In genomic region chr4:40846556-40846955, GRCh38 we compare ENCODE assay signal across 11 cellular contexts.
"Had no signal": no experiment of that assay in that cellular context is flagged by ENCODE, and none has a peak within 500 bp of the region (broad histone marks: within the 10 kb centered on the region; RNA-seq: fewer than 3 reads in every experiment).

No MANE protein-coding gene starts in this region.

- ATAC-seq: gastrocnemius medialis; psoas muscle; SK-N-SH treated with all-trans-retinoic acid at 6 μM for 48 hours; stimulated activated naive CD8-positive, alpha-beta T cell treated with anti-CD3 and anti-CD28 coated beads, Interleukin-15, Interleukin-2, amounts not matched to agents 100 U/mL and 50 U/mL, for 24 hours had no signal

- DNase-seq: activated T-cell treated with anti-CD3 and anti-CD28 coated beads, Interleukin-2, amount 50 U/mL, for 1 hour; gastrocnemius medialis; naive B cell; occipital lobe; psoas muscle; stimulated activated CD4-positive, alpha-beta T cell treated with anti-CD3 and anti-CD28 coated beads, Interleukin-4, amount 100 ng/mL, for 1 hour; stimulated activated CD8-positive, alpha-beta memory T cell treated with anti-CD3 and anti-CD28 coated beads, Interleukin-4, amount 100 ng/mL, for 48 hours; stimulated activated naive CD8-positive, alpha-beta T cell treated with anti-CD3 and anti-CD28 coated beads, Interleukin-15, Interleukin-2, amounts not matched to agents 100 U/mL and 50 U/mL, for 24 hours had no signal

- H3K36me3 Mint-ChIP-seq: activated naive CD4-positive, alpha-beta T cell treated with anti-CD3 and anti-CD28 coated beads, Interleukin-2, amount 50 U/mL, for 24 hours; mesothelial cell of epicardium; naive B cell had no signal

- H3K27me3 Mint-ChIP-seq: activated naive CD4-positive, alpha-beta T cell treated with anti-CD3 and anti-CD28 coated beads, Interleukin-2, amount 50 U/mL, for 24 hours; naive B cell had no signal

- H3K27ac ChIP-seq: gastrocnemius medialis, psoas muscle had no signal

- H3K4me3 Mint-ChIP-seq: activated naive CD4-positive, alpha-beta T cell treated with anti-CD3 and anti-CD28 coated beads, Interleukin-2, amount 50 U/mL, for 24 hours; mesothelial cell of epicardium had no signal

- H3K9me3 Mint-ChIP-seq: activated naive CD4-positive, alpha-beta T cell treated with anti-CD3 and anti-CD28 coated beads, Interleukin-2, amount 50 U/mL, for 24 hours; mesothelial cell of epicardium; naive B cell had no signal

- H3K27me3 ChIP-seq: gastrocnemius medialis had no signal

- H3K36me3 ChIP-seq: gastrocnemius medialis had no signal

- H3K4me1 Mint-ChIP-seq: activated naive CD4-positive, alpha-beta T cell treated with anti-CD3 and anti-CD28 coated beads, Interleukin-2, amount 50 U/mL, for 24 hours had no signal

- H3K27ac Mint-ChIP-seq: activated naive CD4-positive, alpha-beta T cell treated with anti-CD3 and anti-CD28 coated beads, Interleukin-2, amount 50 U/mL, for 24 hours; mesothelial cell of epicardium had no signal

- H3K4me3 ChIP-seq: gastrocnemius medialis, psoas muscle had no signal
